Comparison of ENCODE assay signal across 1 cellular context in the genomic region with DNA sequence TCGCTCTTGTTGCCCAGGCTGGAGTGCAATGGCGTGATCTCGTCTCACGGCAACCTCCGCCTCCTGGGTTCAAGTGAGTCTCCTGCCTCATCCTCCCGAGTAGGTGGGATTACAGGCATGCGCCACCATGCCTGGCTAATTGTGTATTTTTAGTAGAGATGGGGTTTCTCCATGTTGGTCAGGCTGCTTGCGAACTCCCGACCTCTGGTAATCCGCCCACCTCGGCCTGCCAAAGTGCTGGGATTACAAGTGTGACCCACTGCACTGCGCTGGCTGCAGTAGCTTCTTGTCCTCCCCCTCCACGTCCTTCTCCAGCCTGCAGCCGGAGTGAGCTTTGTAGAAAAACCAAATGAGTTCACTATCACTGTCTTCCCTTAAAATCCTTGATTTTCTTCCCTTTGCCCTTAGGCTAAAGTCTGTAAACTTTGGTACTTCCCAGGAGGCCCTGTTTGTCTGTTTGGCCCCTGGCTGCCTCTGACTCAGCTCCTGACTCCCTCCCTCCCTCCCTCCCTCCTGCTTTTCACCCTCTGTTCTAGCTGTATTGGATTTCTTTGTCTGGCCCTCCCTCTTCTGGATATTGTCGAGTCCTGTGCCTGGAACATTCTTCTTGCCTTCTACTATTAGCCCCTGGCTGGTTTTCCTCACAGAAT.
TF ChIP-seq lines count a peak whose summit lies in the region.

No MANE protein-coding gene starts in this region.

TF ChIP-seq in HepG2, 621 proteins besides CTCF, POLR2A, EP300 and RAD21 (continued from another document):
- TF ChIP-seq ESRRA (CRISPR knock-in tag; IDR thresholded peaks at IDR 0.05; ENCODE audit: low read depth) = peak; percentile 81; the same call in 1 of the 2 replicates
- TF ChIP-seq, protein P1, sequence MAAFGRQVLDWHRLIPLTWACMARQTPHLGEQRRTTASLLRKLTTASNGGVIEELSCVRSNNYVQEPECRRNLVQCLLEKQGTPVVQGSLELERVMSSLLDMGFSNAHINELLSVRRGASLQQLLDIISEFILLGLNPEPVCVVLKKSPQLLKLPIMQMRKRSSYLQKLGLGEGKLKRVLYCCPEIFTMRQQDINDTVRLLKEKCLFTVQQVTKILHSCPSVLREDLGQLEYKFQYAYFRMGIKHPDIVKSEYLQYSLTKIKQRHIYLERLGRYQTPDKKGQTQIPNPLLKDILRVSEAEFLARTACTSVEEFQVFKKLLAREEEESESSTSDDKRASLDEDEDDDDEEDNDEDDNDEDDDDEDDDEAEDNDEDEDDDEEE (CRISPR knock-in tag; IDR thresholded peaks at IDR 0.05) = no peak
- TF ChIP-seq, protein P2, sequence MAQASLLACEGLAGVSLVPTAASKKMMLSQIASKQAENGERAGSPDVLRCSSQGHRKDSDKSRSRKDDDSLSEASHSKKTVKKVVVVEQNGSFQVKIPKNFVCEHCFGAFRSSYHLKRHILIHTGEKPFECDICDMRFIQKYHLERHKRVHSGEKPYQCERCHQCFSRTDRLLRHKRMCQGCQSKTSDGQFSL (CRISPR knock-in tag; IDR thresholded peaks at IDR 0.05) = no peak
- TF ChIP-seq ELF4 (CRISPR knock-in tag; IDR thresholded peaks at IDR 0.05; ENCODE audit: borderline replicate concordance) = no peak
- no peak for TF ChIP-seq ZNF296 (CRISPR knock-in tag; conservative IDR thresholded peaks at IDR 0.05)
- TF ChIP-seq SMYD3 (CRISPR knock-in tag; IDR thresholded peaks at IDR 0.05) = peak; percentile 28; the same call in 1 of the 2 replicates
- no peak for TF ChIP-seq ZNF333 (CRISPR knock-in tag; IDR thresholded peaks at IDR 0.05; ENCODE audit: borderline replicate concordance)
- peak; percentile 90 for TF ChIP-seq REPIN1 (CRISPR knock-in tag; IDR thresholded peaks at IDR 0.05; ENCODE audit: borderline replicate concordance, low read depth)
- TF ChIP-seq, protein P3, sequence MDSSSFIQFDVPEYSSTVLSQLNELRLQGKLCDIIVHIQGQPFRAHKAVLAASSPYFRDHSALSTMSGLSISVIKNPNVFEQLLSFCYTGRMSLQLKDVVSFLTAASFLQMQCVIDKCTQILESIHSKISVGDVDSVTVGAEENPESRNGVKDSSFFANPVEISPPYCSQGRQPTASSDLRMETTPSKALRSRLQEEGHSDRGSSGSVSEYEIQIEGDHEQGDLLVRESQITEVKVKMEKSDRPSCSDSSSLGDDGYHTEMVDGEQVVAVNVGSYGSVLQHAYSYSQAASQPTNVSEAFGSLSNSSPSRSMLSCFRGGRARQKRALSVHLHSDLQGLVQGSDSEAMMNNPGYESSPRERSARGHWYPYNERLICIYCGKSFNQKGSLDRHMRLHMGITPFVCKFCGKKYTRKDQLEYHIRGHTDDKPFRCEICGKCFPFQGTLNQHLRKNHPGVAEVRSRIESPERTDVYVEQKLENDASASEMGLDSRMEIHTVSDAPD (CRISPR knock-in tag; IDR thresholded peaks at IDR 0.05) = peak; percentile 75; the same call in 1 of the 2 replicates
- TF ChIP-seq, protein P4, sequence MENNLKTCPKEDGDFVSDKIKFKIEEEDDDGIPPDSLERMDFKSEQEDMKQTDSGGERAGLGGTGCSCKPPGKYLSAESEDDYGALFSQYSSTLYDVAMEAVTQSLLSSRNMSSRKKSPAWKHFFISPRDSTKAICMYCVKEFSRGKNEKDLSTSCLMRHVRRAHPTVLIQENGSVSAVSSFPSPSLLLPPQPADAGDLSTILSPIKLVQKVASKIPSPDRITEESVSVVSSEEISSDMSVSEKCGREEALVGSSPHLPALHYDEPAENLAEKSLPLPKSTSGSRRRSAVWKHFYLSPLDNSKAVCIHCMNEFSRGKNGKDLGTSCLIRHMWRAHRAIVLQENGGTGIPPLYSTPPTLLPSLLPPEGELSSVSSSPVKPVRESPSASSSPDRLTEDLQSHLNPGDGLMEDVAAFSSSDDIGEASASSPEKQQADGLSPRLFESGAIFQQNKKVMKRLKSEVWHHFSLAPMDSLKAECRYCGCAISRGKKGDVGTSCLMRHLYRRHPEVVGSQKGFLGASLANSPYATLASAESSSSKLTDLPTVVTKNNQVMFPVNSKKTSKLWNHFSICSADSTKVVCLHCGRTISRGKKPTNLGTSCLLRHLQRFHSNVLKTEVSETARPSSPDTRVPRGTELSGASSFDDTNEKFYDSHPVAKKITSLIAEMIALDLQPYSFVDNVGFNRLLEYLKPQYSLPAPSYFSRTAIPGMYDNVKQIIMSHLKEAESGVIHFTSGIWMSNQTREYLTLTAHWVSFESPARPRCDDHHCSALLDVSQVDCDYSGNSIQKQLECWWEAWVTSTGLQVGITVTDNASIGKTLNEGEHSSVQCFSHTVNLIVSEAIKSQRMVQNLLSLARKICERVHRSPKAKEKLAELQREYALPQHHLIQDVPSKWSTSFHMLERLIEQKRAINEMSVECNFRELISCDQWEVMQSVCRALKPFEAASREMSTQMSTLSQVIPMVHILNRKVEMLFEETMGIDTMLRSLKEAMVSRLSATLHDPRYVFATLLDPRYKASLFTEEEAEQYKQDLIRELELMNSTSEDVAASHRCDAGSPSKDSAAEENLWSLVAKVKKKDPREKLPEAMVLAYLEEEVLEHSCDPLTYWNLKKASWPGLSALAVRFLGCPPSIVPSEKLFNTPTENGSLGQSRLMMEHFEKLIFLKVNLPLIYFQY (CRISPR knock-in tag; IDR thresholded peaks at IDR 0.05; ENCODE audit: borderline replicate concordance) = peak; percentile 23; the same call in 1 of the 2 replicates
- TF ChIP-seq, protein P5, sequence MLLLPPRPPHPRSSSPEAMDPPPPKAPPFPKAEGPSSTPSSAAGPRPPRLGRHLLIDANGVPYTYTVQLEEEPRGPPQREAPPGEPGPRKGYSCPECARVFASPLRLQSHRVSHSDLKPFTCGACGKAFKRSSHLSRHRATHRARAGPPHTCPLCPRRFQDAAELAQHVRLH (CRISPR knock-in tag; IDR thresholded peaks at IDR 0.05; ENCODE audit: borderline replicate concordance, low read depth) = peak; percentile 92
- TF ChIP-seq CBX1 (IDR thresholded peaks at IDR 0.05; ENCODE audit: low read depth) = no peak
- no peak for TF ChIP-seq MTA3 (CRISPR knock-in tag; IDR thresholded peaks at IDR 0.05)
- TF ChIP-seq ZNF792 (CRISPR knock-in tag; IDR thresholded peaks at IDR 0.05) = peak; percentile 93; the same call in 1 of the 2 replicates
- no peak for TF ChIP-seq ZNF354B (CRISPR knock-in tag; IDR thresholded peaks at IDR 0.05)
- TF ChIP-seq ZNF10 (CRISPR knock-in tag; IDR thresholded peaks at IDR 0.05; ENCODE audit: borderline replicate concordance, low read depth) = no peak
- TF ChIP-seq, protein P6, sequence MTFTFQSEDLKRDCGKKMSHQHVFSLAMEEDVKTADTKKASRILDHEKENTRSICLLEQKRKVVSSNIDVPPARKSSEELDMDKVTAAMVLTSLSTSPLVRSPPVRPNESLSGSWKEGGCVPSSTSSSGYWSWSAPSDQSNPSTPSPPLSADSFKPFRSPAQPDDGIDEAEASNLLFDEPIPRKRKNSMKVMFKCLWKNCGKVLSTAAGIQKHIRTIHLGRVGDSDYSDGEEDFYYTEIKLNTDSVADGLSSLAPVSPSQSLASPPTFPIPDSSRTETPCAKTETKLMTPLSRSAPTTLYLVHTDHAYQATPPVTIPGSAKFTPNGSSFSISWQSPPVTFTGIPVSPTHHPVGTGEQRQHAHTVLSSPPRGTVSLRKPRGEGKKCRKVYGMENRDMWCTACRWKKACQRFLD (CRISPR knock-in tag; IDR thresholded peaks at IDR 0.05; ENCODE audit: borderline replicate concordance) = no peak
